20 cellular contexts compared by ENCODE assay signal in genomic region chr1:31614538-31615005, GRCh38. TPM values are rescaled to one million over a fixed set of nuclear protein-coding genes. Genes with fewer than 3 reads are reported as not detected.
"Had no signal": no experiment of that assay in that cellular context is flagged by ENCODE, and none has a peak within 500 bp of the region (broad histone marks: within the 10 kb centered on the region; RNA-seq: fewer than 3 reads in every experiment).

No MANE protein-coding gene starts in this region.

- H3K9me3 ChIP-seq: left lung, psoas muscle, SK-N-SH, thyroid gland had no signal

- H3K4me2 ChIP-seq: SK-N-SH had no signal

- H3K4me1 ChIP-seq: psoas muscle had no signal

- H3K27me3 ChIP-seq: thyroid gland had no signal

- H3K27ac ChIP-seq: cardiac muscle cell, dorsolateral prefrontal cortex, left lung, psoas muscle, thyroid gland had no signal

- H3K36me3 ChIP-seq: cardiac muscle cell, left lung, thyroid gland had no signal

- H3K4me3 ChIP-seq: cardiac muscle cell, dorsolateral prefrontal cortex, left lung, psoas muscle, thyroid gland had no signal

- DNase-seq: activated CD4-positive, alpha-beta T cell treated with anti-CD3 and anti-CD28 coated beads, Interleukin-2, amount 50 U/mL, for 1 hour; activated naive CD4-positive, alpha-beta T cell treated with anti-CD3 and anti-CD28 coated beads, Interleukin-2, amount 10 ng/mL, durations not matched to agents 7 days and 5 days; activated T-cell treated with anti-CD3 and anti-CD28 coated beads for 4 hours; dorsolateral prefrontal cortex; erythroblast; psoas muscle; SK-N-SH; stimulated activated CD4-positive, alpha-beta T cell treated with anti-CD3 and anti-CD28 coated beads, Interleukin-12 subunit alpha, Interleukin-12 subunit beta, amount 100 ng/mL, for 4 hours; stimulated activated CD4-positive, alpha-beta T cell treated with anti-CD3 and anti-CD28 coated beads, Interleukin-2, amount 100 ng/mL, for 24 hours; T-helper 1 cell; T1000; thyroid gland had no signal

- ATAC-seq: activated CD4-positive, CD25-positive, alpha-beta regulatory T cell treated with anti-CD3 and anti-CD28 coated beads, Interleukin-2, amount 50 U/mL, for 24 hours; left lung; natural killer cell treated with Interleukin-12 subunit alpha and Interleukin-12 subunit beta and Interleukin-15 and Interleukin-18, amount 100 ng/mL, for 72 hours; psoas muscle; stimulated activated effector memory CD8-positive, alpha-beta T cell treated with anti-CD3 and anti-CD28 coated beads, Interleukin-12 subunit alpha, Interleukin-12 subunit beta, amount 100 ng/mL, for 72 hours had no signal

- H3K9ac ChIP-seq: SK-N-SH had no signal

RNA-seq across cellular contexts. Expression of gene HCRTR1, which starts 2.9 kb away (rescaled TPM):
- total RNA-seq: activated CD8-positive, alpha-beta memory T cell treated with anti-CD3 and anti-CD28 coated beads for 36 hours; activated T-helper 2 cell treated with anti-CD3 and anti-CD28 coated beads, Interferon-gamma antibody, Interleukin-2, Interleukin-4, amounts not matched to agents 10 μg/mL and 5 μg/mL and 100 μg/mL, durations not matched to agents 14 hours and 24 hours and 36 hours; cardiac muscle cell; left lung; natural killer cell treated with Interleukin-12 subunit alpha and Interleukin-12 subunit beta and Interleukin-15 and Interleukin-18, amount 100 ng/mL, for 72 hours; osteoblast had no signal
- polyA plus RNA-seq: cardiac muscle cell had no signal

RNA-seq across cellular contexts. Expression of gene TINAGL1, which starts 38.3 kb away (rescaled TPM):
- total RNA-seq: activated CD8-positive, alpha-beta memory T cell treated with anti-CD3 and anti-CD28 coated beads for 36 hours; activated T-helper 2 cell treated with anti-CD3 and anti-CD28 coated beads, Interferon-gamma antibody, Interleukin-2, Interleukin-4, amounts not matched to agents 10 μg/mL and 5 μg/mL and 100 μg/mL, durations not matched to agents 14 hours and 24 hours and 36 hours; natural killer cell treated with Interleukin-12 subunit alpha and Interleukin-12 subunit beta and Interleukin-15 and Interleukin-18, amount 100 ng/mL, for 72 hours had no signal
- polyA plus RNA-seq: SK-N-SH had no signal
